Comparison of ENCODE assay signal across 9 cellular contexts in genomic region chr17:72603346-72604242, GRCh38.
DNase-seq lines count a peak whose midpoint lies in the region; ATAC-seq and TF ChIP-seq lines count a peak whose summit lies in the region.
"Had no signal": no experiment of that assay in that cellular context is flagged by ENCODE, and none has a peak within 500 bp of the region (broad histone marks: within the 10 kb centered on the region; RNA-seq: fewer than 3 reads in every experiment).

No MANE protein-coding gene starts in this region.

- H3K27ac Mint-ChIP-seq in progenitor cell of endocrine pancreas: peak overlapping the region; percentile 70
- H3K27ac Mint-ChIP-seq: stimulated activated naive CD8-positive, alpha-beta T cell treated with anti-CD3 and anti-CD28 coated beads, Interleukin-15, Interleukin-2, amounts not matched to agents 100 ng/mL and 50 ng/mL, for 24 hours had no signal

- in situ Hi-C loops in brain microvascular endothelial cell (cut with HindIII; ENCODE audit: low pct_ligation_motif_present, low sequenced_read_pairs): no loop called here

- H3K27me3 ChIP-seq in Karpas-422 (ENCODE audit: low read length): no peaks in the 10 kb centered on the region
- no peaks in the 10 kb centered on the region for H3K27me3 ChIP-seq in brain microvascular endothelial cell (replicated peaks)
- H3K27me3 ChIP-seq in right atrium auricular region: no peaks in the 10 kb centered on the region
- H3K27me3 ChIP-seq in heart left ventricle: peaks cover 0 to 25% (median 4%) of the 10 kb centered on the region in 9 donors

- H3K9me3 Mint-ChIP-seq in progenitor cell of endocrine pancreas (ENCODE audit: low read depth): peaks cover 12% of the 10 kb centered on the region

- no peak overlapping the region for H3K9ac ChIP-seq in Karpas-422 (ENCODE audit: low read length)

- no peaks in the 10 kb centered on the region for H3K79me2 ChIP-seq in Karpas-422 (ENCODE audit: low read length)

- TF ChIP-seq POLR2A in heart left ventricle (IDR thresholded peaks at IDR 0.05): no peak

- H3K4me1 ChIP-seq in Karpas-422 (ENCODE audit: low read length) (peaks cover 14% of the 10 kb centered on the region), right atrium auricular region (no peaks in the 10 kb centered on the region), heart left ventricle (peaks cover 0 to 6% (median 0%) of the 10 kb centered on the region in 12 donors)

- no peaks in the 10 kb centered on the region for H4K20me1 ChIP-seq in Karpas-422 (ENCODE audit: insufficient read depth, low read depth, low read length)

- intact Hi-C loops in left cardiac atrium (cut with DNase I): no loop called here
- intact Hi-C loops in heart left ventricle (cut with DNase I): no loop called here

- H3K27me3 Mint-ChIP-seq in progenitor cell of endocrine pancreas: no peaks in the 10 kb centered on the region

- H2AFZ ChIP-seq in Karpas-422 (ENCODE audit: low read length): no peak overlapping the region

- H3K9me2 ChIP-seq in Karpas-422 (replicated peaks; ENCODE audit: insufficient read depth, low read length): no peaks in the 10 kb centered on the region

- 78 to 82% (median 79%) methylated on average over 7 to 8 of the region's 8 CpGs for WGBS in heart left ventricle, 4 donors

- H3K9me3 ChIP-seq in Karpas-422 (ENCODE audit: low read length) (peaks cover 10% of the 10 kb centered on the region; the same call in 1 of the 2 replicates), right atrium auricular region (peaks cover 0 to 15% of the 10 kb centered on the region in 2 donors), heart left ventricle (peaks cover 0 to 20% (median 4%) of the 10 kb centered on the region in 12 donors)

- no peak overlapping the region for H3K4me3 Mint-ChIP-seq in progenitor cell of endocrine pancreas (ENCODE audit: low read depth)
- H3K4me3 Mint-ChIP-seq: stimulated activated naive CD8-positive, alpha-beta T cell treated with anti-CD3 and anti-CD28 coated beads, Interleukin-15, Interleukin-2, amounts not matched to agents 100 ng/mL and 50 ng/mL, for 24 hours had no signal

- H3K36me3 Mint-ChIP-seq in progenitor cell of endocrine pancreas (ENCODE audit: insufficient read depth): peaks cover 7% of the 10 kb centered on the region

- TF ChIP-seq CTCF in brain microvascular endothelial cell (IDR thresholded peaks at IDR 0.05; ENCODE audit: low read depth, low read length, missing control alignments) (no peak), progenitor cell of endocrine pancreas (IDR thresholded peaks at IDR 0.05; ENCODE audit: unreplicated experiment) (no peak), right atrium auricular region (IDR thresholded peaks at IDR 0.05) (no peak), heart left ventricle (IDR thresholded peaks at IDR 0.05) (no peak)

- H3K27ac ChIP-seq in Karpas-422 (ENCODE audit: low read length): no peak overlapping the region
- peak overlapping the region; percentile 100 for H3K27ac ChIP-seq in brain microvascular endothelial cell
- no peak overlapping the region for H3K27ac ChIP-seq in right atrium auricular region
- H3K27ac ChIP-seq in heart left ventricle: no peak overlapping the region

- peak overlapping the region; percentile 29 for H3K4me2 ChIP-seq in Karpas-422 (ENCODE audit: low read depth, low read length, poor library complexity, severe bottlenecking)

- H3K4me1 Mint-ChIP-seq in progenitor cell of endocrine pancreas (ENCODE audit: low read depth): peaks cover 36% of the 10 kb centered on the region

- H3K36me3 ChIP-seq in Karpas-422 (ENCODE audit: insufficient read depth, low read length) (0 out of 2 replicates have a peak, but pooled peaks cover 5% of the 10 kb centered on the region), brain microvascular endothelial cell (replicated peaks) (no peaks in the 10 kb centered on the region), right atrium auricular region (no peaks in the 10 kb centered on the region), heart left ventricle (no peaks in the 10 kb centered on the region)

- DNase-seq in Karpas-422: no peak
- peak; percentile 95 for DNase-seq in brain microvascular endothelial cell
- no peak for DNase-seq in progenitor cell of endocrine pancreas (ENCODE audit: low spot score, unreplicated experiment)
- no peak for DNase-seq in right atrium auricular region (ENCODE audit: low spot score)
- DNase-seq in left cardiac atrium: no peak
- no peak for DNase-seq in heart left ventricle
- DNase-seq: DND-41 had no signal

- peak; percentile 16 for ATAC-seq in GM19463 (IDR thresholded peaks at IDR 0.05; ENCODE audit: unreplicated experiment)
- no peak for ATAC-seq in left cardiac atrium
- no peak for ATAC-seq in heart left ventricle

- H3K4me3 ChIP-seq in Karpas-422 (ENCODE audit: low read length) (no peak overlapping the region), brain microvascular endothelial cell (ENCODE audit: low read depth, low read length) (peak overlapping the region; percentile 15), right atrium auricular region (no peak overlapping the region), heart left ventricle (no peak overlapping the region)
